In the genomic region with DNA sequence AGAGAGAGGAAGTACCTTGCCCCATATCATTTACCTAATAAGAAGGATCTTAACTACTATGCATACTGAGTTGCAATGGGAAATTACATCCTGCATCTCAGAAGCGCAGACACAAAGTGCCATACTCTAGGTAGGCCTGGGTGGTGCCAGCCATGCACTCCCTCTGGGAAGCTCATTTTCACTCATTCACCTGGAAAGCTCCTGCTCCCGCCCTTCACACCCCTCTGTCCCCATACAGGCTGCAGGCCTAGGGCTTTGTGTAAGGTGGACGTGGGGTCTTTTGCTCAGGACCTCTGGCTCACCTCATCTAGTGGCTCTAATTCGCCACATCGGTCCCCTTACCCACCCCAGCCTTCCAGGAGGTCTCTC, we compare ENCODE assay signal across 8 cellular contexts. TPM values are rescaled to one million over a fixed set of nuclear protein-coding genes. Genes with fewer than 3 reads are reported as not detected.
A peak's percentile ranks its signal among the peaks of the same experiment; 100 is the strongest.
DNase-seq lines count a peak whose midpoint lies in the region; ATAC-seq and TF ChIP-seq lines count a peak whose summit lies in the region.

No MANE protein-coding gene starts in this region.

- CTCF ChIA-PET in RWPE1 (lab: Yijun Ruan, JAX) = no interaction called here

- H3K36me3 Mint-ChIP-seq in progenitor cell of endocrine pancreas (ENCODE audit: insufficient read depth) = peaks cover 7% of the 10 kb centered on the region

- H3K4me3 ChIP-seq in GM12864 (ENCODE audit: low read depth, low read length) (peak overlapping the region; percentile 93), fibroblast of pulmonary artery (replicated peaks; ENCODE audit: low read depth, low read length) (peak overlapping the region; percentile 83)

- peak overlapping the region; percentile 98 for H3K27ac Mint-ChIP-seq in progenitor cell of endocrine pancreas

- POLR2A ChIA-PET in RWPE1 (lab: Yijun Ruan, JAX; ENCODE audit: low non-redundant PET) = no interaction called here

- H3K27me3 Mint-ChIP-seq in progenitor cell of endocrine pancreas = no peaks in the 10 kb centered on the region

- H3K4me3 Mint-ChIP-seq in progenitor cell of endocrine pancreas (ENCODE audit: low read depth) = peak overlapping the region; percentile 99

- ATAC-seq in HG02678 (IDR thresholded peaks at IDR 0.05; ENCODE audit: unreplicated experiment) = no peak

- H3K4me1 Mint-ChIP-seq in progenitor cell of endocrine pancreas (ENCODE audit: low read depth) = peaks cover 20% of the 10 kb centered on the region

- no peaks in the 10 kb centered on the region for H3K9me3 Mint-ChIP-seq in progenitor cell of endocrine pancreas (ENCODE audit: low read depth)

- peak overlapping the region; percentile 84 for H3K27ac ChIP-seq in RWPE1

- DNase-seq in GM12864 (ENCODE audit: low read depth) (no peak), RWPE1 (ENCODE audit: low spot score) (no peak), fibroblast of pulmonary artery (ENCODE audit: low read depth) (no peak), progenitor cell of endocrine pancreas (ENCODE audit: low spot score, unreplicated experiment) (no peak), GM20000 (ENCODE audit: low spot score) (no peak), NCI-H146 (lab: John Stamatoyannopoulos, UW) (no peak), KG1 (lab: John Stamatoyannopoulos, UW) (no peak)

- TF ChIP-seq CTCF in GM12864 (IDR thresholded peaks at IDR 0.05; ENCODE audit: low read depth, low read length, missing control alignments) = no peak
- TF ChIP-seq CTCF in RWPE1 (conservative IDR thresholded peaks at IDR 0.05; ENCODE audit: low read depth) = no peak
- TF ChIP-seq CTCF in fibroblast of pulmonary artery (IDR thresholded peaks at IDR 0.05; ENCODE audit: low read length, missing control alignments) = no peak
- TF ChIP-seq CTCF in progenitor cell of endocrine pancreas (IDR thresholded peaks at IDR 0.05; ENCODE audit: unreplicated experiment) = no peak
- TF ChIP-seq CTCF in GM20000 (IDR thresholded peaks at IDR 0.05; ENCODE audit: extremely low read depth, missing control alignments) = no peak

RNA-seq across cellular contexts. Expression of a gene that starts 0.8 kb away (rescaled TPM):
- total RNA-seq in progenitor cell of endocrine pancreas = 72.0 and 76.4 TPM in 2 replicates

RNA-seq across cellular contexts. Expression of a gene that starts 13.1 kb away (rescaled TPM):
- 18.2 and 21.0 TPM in 2 replicates for total RNA-seq in progenitor cell of endocrine pancreas

RNA-seq across cellular contexts. Expression of a gene that starts 19.3 kb away (rescaled TPM):
- 4.2 and 5.5 TPM in 2 replicates for total RNA-seq in progenitor cell of endocrine pancreas
